In the genomic region with DNA sequence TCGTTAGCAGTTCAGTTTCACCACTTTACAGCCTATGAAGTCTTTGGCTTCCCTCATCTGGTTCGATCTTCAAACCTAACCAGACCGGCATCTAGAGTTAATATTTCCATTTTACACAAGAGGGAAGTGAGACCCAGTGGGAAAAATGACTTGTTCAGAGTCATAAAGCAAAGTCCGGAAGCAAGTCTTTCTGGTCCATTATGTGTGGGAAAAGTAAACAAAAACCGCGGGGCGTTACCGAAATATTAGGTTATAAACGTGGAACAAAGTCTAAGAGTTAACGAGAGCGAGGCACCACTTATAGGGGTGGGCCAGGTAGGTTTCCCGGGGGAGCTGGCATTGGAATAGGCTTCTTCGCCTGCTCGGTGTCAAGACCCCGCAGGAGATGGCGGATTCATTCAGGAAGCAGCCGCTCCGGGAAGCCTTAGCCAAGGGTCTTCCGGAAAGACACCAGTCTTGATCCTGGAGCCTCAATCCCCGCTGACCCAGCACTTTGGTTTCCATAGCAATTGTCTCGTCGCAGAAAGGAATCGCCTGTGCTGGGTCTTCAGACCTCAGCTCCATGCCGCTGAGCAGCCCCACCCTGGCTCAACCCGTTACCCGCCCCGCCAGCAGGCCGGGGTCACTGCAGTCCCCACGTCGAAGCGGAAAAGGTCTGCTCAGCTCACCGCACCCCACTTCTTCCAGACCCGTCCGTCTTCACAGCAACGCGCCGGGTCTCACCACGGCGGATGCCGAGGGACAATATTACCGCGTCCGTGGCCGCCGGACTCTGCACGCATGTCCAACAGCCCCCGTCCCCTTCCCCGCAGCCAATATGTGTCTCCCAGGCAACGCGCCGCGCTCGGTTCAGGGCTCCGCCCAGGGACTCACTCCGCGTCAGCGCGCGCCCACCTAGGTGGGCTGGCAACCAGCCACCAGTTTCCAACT, we compare ENCODE assay signal across 1 cellular context.
TF ChIP-seq lines count a peak whose summit lies in the region.

A gene (plus strand): TSS at position 872 of the 930 bp plus-strand sequence. CDS start 82 bp downstream, outside the sequence.

TF ChIP-seq in SK-N-SH, 30 proteins besides CTCF, POLR2A, EP300 and RAD21 (continued from another document):
- TF ChIP-seq, protein P1, sequence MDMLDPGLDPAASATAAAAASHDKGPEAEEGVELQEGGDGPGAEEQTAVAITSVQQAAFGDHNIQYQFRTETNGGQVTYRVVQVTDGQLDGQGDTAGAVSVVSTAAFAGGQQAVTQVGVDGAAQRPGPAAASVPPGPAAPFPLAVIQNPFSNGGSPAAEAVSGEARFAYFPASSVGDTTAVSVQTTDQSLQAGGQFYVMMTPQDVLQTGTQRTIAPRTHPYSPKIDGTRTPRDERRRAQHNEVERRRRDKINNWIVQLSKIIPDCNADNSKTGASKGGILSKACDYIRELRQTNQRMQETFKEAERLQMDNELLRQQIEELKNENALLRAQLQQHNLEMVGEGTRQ (IDR thresholded peaks at IDR 0.05; ENCODE audit: borderline replicate concordance, low read depth, low read length): no peak
- TF ChIP-seq NFIC (IDR thresholded peaks at IDR 0.05; ENCODE audit: borderline replicate concordance): no peak
- no peak for TF ChIP-seq FOXJ3 (CRISPR knock-in tag; IDR thresholded peaks at IDR 0.05)
